In the genomic region with DNA sequence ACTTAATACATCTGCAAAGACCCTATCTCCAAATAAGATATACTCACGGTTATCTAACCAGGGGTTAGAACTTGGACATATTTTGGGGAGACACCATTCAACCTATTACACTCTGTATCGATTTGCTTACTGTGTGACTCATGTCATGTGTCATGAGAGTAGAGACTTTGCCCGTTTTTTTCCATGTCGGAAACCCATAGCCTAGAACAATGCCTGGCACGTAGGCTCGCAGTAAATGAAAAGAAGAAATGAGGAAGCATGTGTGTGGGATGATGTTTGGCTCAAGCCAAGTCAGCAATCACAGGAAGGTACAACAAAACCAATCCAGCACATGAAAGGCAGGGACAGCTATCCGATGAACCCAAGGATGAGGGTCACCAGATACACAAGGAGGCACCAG, we compare ENCODE assay signal across 16 cellular contexts.
DNase-seq lines count a peak whose midpoint lies in the region; ATAC-seq, FAIRE-seq and TF ChIP-seq lines count a peak whose summit lies in the region.
"Had no signal": no experiment of that assay in that cellular context is flagged by ENCODE, and none has a peak within 500 bp of the region (broad histone marks: within the 10 kb centered on the region; RNA-seq: fewer than 3 reads in every experiment).

No MANE protein-coding gene starts in this region.

- no peak overlapping the region for H2BK120ac ChIP-seq in H1 (replicated peaks; ENCODE audit: low read depth, low read length)

- no peaks in the 10 kb centered on the region for H3K36me3 ChIP-seq in MG63
- no peaks in the 10 kb centered on the region for H3K36me3 ChIP-seq in H1 (ENCODE audit: control insufficient read depth in 2 of 4, insufficient read depth in 4 of 4, low read length in 3 of 4)
- H3K36me3 ChIP-seq: spleen had no signal

- 89% methylated on average over 7 of the region's 7 CpGs; no CpG with 5 or more reads in 1 of the 2 experiments for WGBS in H1 (ENCODE audit: extremely low coverage in 1 of 2, insufficient coverage in 1 of 2, insufficient read length in 1 of 2, insufficient replicate concordance in 2 of 2, low coverage in 1 of 2, low lambda C conversion rate in 2 of 2, missing lambda C conversion rate in 1 of 2), 2 experiments

- POLR2A ChIA-PET in H1 (lab: Charles Lee; ENCODE audit: partially characterized antibody) (no interaction called here), WTC11 (lab: Charles Lee) (no interaction called here)

- H3K27ac Mint-ChIP-seq in nephron (peak overlapping the region in 2 of 3 experiments; percentile 21 to 36), WTC11 (no peak overlapping the region)
- H3K27ac Mint-ChIP-seq: activated naive CD8-positive, alpha-beta T cell treated with anti-CD3 and anti-CD28 coated beads, Interleukin-2, amount 50 U/mL, for 24 hours had no signal

- H3K9ac ChIP-seq in H1 (replicated peaks in 1 of 4; ENCODE audit: extremely low read depth in 1 of 4, low read depth in 3 of 4, low read length in 3 of 4), result no peak overlapping the region

- H3K27ac ChIP-seq in H1 (ENCODE audit: low read depth, low read length), result no peak overlapping the region
- H3K27ac ChIP-seq: coronary artery, spleen had no signal

- in situ Hi-C loops in Caki2 (cut with HindIII; ENCODE audit: low pct_unique_long_range_greater_than_20kb, low sequenced_read_pairs), result no loop called here

- CTCF ChIA-PET in H1 (lab: Charles Lee; ENCODE audit: partially characterized antibody), result interaction anchor here (0.7 kb wide), 1 partner anchor 37 kb away, joined by 3 read pairs; no protein-coding TSS in a partner anchor
- CTCF ChIA-PET in WTC11 (lab: Charles Lee), result no interaction called here

- H3K56ac ChIP-seq in H1 (replicated peaks; ENCODE audit: insufficient read length, low read depth, low read length), result no peak overlapping the region

- H3K27me3 ChIP-seq in MG63 (no peaks in the 10 kb centered on the region), H1 (replicated peaks in 1 of 4; ENCODE audit: control insufficient read depth in 3 of 4, extremely low read depth in 1 of 4, insufficient read depth in 3 of 4, low read length in 3 of 4) (peaks cover 0 to 4% (median under 1%) of the 10 kb centered on the region in 4 experiments; a peak in 2 of 7 replicates)

- no peaks in the 10 kb centered on the region for H3K23me2 ChIP-seq in H1 (ENCODE audit: low read depth, low read length)

- H3K9me3 ChIP-seq in MG63 (no peaks in the 10 kb centered on the region), H1 (ENCODE audit: insufficient read depth in 2 of 2, low read depth in 1 of 2, low read length in 1 of 2) (no peaks in the 10 kb centered on the region)
- H3K9me3 ChIP-seq: spleen had no signal

- peaks cover 63% of the 10 kb centered on the region for H3K4me1 Mint-ChIP-seq in nephron
- peaks cover 54% of the 10 kb centered on the region for H3K4me1 Mint-ChIP-seq in WTC11

- H3K36me3 Mint-ChIP-seq in nephron (ENCODE audit: low read depth) (no peaks in the 10 kb centered on the region), WTC11 (no peaks in the 10 kb centered on the region)

- peaks cover 18 to 29% (median 20%) of the 10 kb centered on the region in 4 experiments for H3K4me1 ChIP-seq in H1 (replicated peaks in 1 of 4; ENCODE audit: control insufficient read depth in 3 of 4, insufficient read depth in 4 of 4, low read length in 3 of 4)

- H3K18ac ChIP-seq in H1 (ENCODE audit: extremely low read depth, low read length), result no peak overlapping the region

- H2AFZ ChIP-seq in H1 (ENCODE audit: low read length), result no peak overlapping the region

- no peaks in the 10 kb centered on the region for H3K79me2 ChIP-seq in H1 (ENCODE audit: control insufficient read depth in 1 of 2, insufficient read depth in 2 of 2, low read length in 2 of 2)

- no peak overlapping the region for H2BK5ac ChIP-seq in H1 (ENCODE audit: low read depth, low read length)

- H2BK12ac ChIP-seq in H1 (ENCODE audit: low read depth, low read length), result 0 out of 2 replicates have a peak overlapping the region, but pooled peaks have one; percentile 35

- H3K4me3 ChIP-seq in MG63 (no peak overlapping the region), H1 (ENCODE audit: extremely low read depth in 1 of 4, insufficient read depth in 2 of 4, low read depth in 3 of 4, low read length in 4 of 4) (no peak overlapping the region)
- H3K4me3 ChIP-seq: coronary artery, spleen had no signal

- TF ChIP-seq CTCF in H1 (IDR thresholded peaks at IDR 0.05; ENCODE audit: control extremely low read depth in 1 of 3, insufficient read depth in 1 of 3, low read depth in 1 of 3, low read length in 3 of 3) (no peak), nephron (IDR thresholded peaks at IDR 0.05; ENCODE audit: unreplicated experiment in 3 of 3) (no peak), WTC11 (IDR thresholded peaks at IDR 0.05) (no peak)

- ATAC-seq in WTC11 (no peak), HG03108 (IDR thresholded peaks at IDR 0.05; ENCODE audit: unreplicated experiment) (no peak)
- ATAC-seq: activated naive CD8-positive, alpha-beta T cell treated with anti-CD3 and anti-CD28 coated beads, Interleukin-2, amount 50 U/mL, for 24 hours; Right ventricle myocardium inferior had no signal

- no peak overlapping the region for H4K91ac ChIP-seq in H1 (replicated peaks; ENCODE audit: insufficient read length, low read length)

- DNase-seq in Caki2 (ENCODE audit: low read depth) (peak; percentile 42), MG63 (peak; percentile 37), H1 (ENCODE audit: low read depth in 1 of 2, low spot score in 2 of 2) (no peak), WTC11 (ENCODE audit: low spot score) (no peak), amniotic stem cell (lab: John Stamatoyannopoulos, UW) (no peak)
- no peak for DNase-seq in activated CD4-positive, alpha-beta T cell treated with anti-CD3 and anti-CD28 coated beads, Interleukin-2, amount 50 U/mL, for 48 hours
- DNase-seq: activated naive CD8-positive, alpha-beta T cell treated with anti-CD3 and anti-CD28 coated beads, Interleukin-2, amount 50 U/mL, for 24 hours; activated T-cell treated with anti-CD3 and anti-CD28 coated beads, Interleukin-2, amount 50 U/mL, for 48 hours; NCI-H2081; nucleus accumbens; spleen; T-helper 9 cell had no signal

- TF ChIP-seq EP300 in H1 (IDR thresholded peaks at IDR 0.05; ENCODE audit: borderline replicate concordance in 1 of 2, low read depth in 2 of 2, low read length in 2 of 2), result no peak

- peaks cover 10% of the 10 kb centered on the region for H3K27me3 Mint-ChIP-seq in nephron (ENCODE audit: low read depth)
- peaks cover 35% of the 10 kb centered on the region for H3K27me3 Mint-ChIP-seq in WTC11 (ENCODE audit: low read depth)

- H3K4ac ChIP-seq in H1 (replicated peaks; ENCODE audit: insufficient read length, low read depth, low read length), result no peak overlapping the region

- no peak for TF ChIP-seq POLR2A in H1 (IDR thresholded peaks at IDR 0.05; ENCODE audit: control extremely low read depth in 1 of 2, low read depth in 2 of 2, low read length in 2 of 2)

- TF ChIP-seq RAD21 in H1 (IDR thresholded peaks at IDR 0.05 in 1 of 2, conservative IDR thresholded peaks at IDR 0.05 in 1 of 2; ENCODE audit: low read depth in 2 of 2, low read length in 2 of 2), result no peak

- no peaks in the 10 kb centered on the region; the same call in 1 of the 2 replicates for H3K79me1 ChIP-seq in H1 (ENCODE audit: low read depth, low read length)

- no peaks in the 10 kb centered on the region for H3K9me3 Mint-ChIP-seq in nephron
- H3K9me3 Mint-ChIP-seq in WTC11, result peaks cover 3% of the 10 kb centered on the region; the same call in 1 of the 2 replicates
- H3K9me3 Mint-ChIP-seq: activated naive CD8-positive, alpha-beta T cell treated with anti-CD3 and anti-CD28 coated beads, Interleukin-2, amount 50 U/mL, for 24 hours had no signal

- FAIRE-seq in H1 (lab: Jason Lieb, UNC), result no peak

- H3K4me2 ChIP-seq in H1 (ENCODE audit: insufficient read depth in 1 of 2, low read depth in 2 of 2, low read length in 2 of 2), result no peak overlapping the region

- H3K4me3 Mint-ChIP-seq in nephron (no peak overlapping the region), WTC11 (no peak overlapping the region)
- H3K4me3 Mint-ChIP-seq: activated naive CD8-positive, alpha-beta T cell treated with anti-CD3 and anti-CD28 coated beads, Interleukin-2, amount 50 U/mL, for 24 hours had no signal

- no peak overlapping the region for H4K8ac ChIP-seq in H1 (ENCODE audit: extremely low read depth, insufficient read depth, low read length)

- H4K20me1 ChIP-seq in H1 (replicated peaks in 1 of 2; ENCODE audit: control insufficient read depth in 1 of 2, insufficient read depth in 2 of 2, low read length in 2 of 2), result no peaks in the 10 kb centered on the region

- no peak overlapping the region for H3K14ac ChIP-seq in H1 (ENCODE audit: insufficient read length)

- H2AK5ac ChIP-seq in H1 (ENCODE audit: low read depth, low read length), result peak overlapping the region; percentile 84; the same call in 1 of the 2 replicates

- H2BK20ac ChIP-seq in H1 (ENCODE audit: low read length), result no peak overlapping the region

- H4K5ac ChIP-seq in H1 (ENCODE audit: insufficient read length, low read depth, low read length), result no peak overlapping the region

- no peak overlapping the region for H3K23ac ChIP-seq in H1 (ENCODE audit: insufficient read length)

- H2BK15ac ChIP-seq in H1 (ENCODE audit: low read length), result no peak overlapping the region

TF ChIP-seq in H1, 55 proteins besides CTCF, POLR2A, EP300 and RAD21 (continues in another document):
- TF ChIP-seq POLR2AphosphoS5 (IDR thresholded peaks at IDR 0.05; ENCODE audit: low read depth, low read length) (no peak), SAP30 (IDR thresholded peaks at IDR 0.05; ENCODE audit: insufficient read depth, insufficient replicate concordance, low read length) (no peak), MAFK (IDR thresholded peaks at IDR 0.05; ENCODE audit: low read depth, low read length) (no peak)

TF ChIP-seq in WTC11, 78 proteins besides CTCF, POLR2A, EP300 and RAD21 (continues in another document):
- TF ChIP-seq FOXP1 (CRISPR knock-in tag; IDR thresholded peaks at IDR 0.05; ENCODE audit: borderline replicate concordance) (no peak), USF1 (CRISPR knock-in tag; IDR thresholded peaks at IDR 0.05) (no peak), SMAD4 (CRISPR knock-in tag; IDR thresholded peaks at IDR 0.05) (no peak), NR3C1 (CRISPR knock-in tag; conservative IDR thresholded peaks at IDR 0.05; ENCODE audit: low read depth) (no peak), FOXJ3 (CRISPR knock-in tag; IDR thresholded peaks at IDR 0.05; ENCODE audit: borderline replicate concordance) (no peak), HMGA2 (CRISPR knock-in tag; IDR thresholded peaks at IDR 0.05) (no peak), TEAD1 (CRISPR knock-in tag; IDR thresholded peaks at IDR 0.05) (no peak)

Comparison
In these comparisons a context has a peak if more than half of its experiments do, and no peak if none do; other contexts are left out.
1. DNase-seq: peak in Caki2 (single experiment) and MG63 (single experiment); none in H1 (0 of 2), WTC11 (single experiment), amniotic stem cell (single experiment) and activated CD4-positive, alpha-beta T cell treated with anti-CD3 and anti-CD28 coated beads, Interleukin-2, amount 50 U/mL, for 48 hours (0 of 2).